ENCODE assay signal across 16 cellular contexts in genomic region chr16:12741176-12741575, GRCh38.
"Had no signal": no experiment of that assay in that cellular context is flagged by ENCODE, and none has a peak within 500 bp of the region (broad histone marks: within the 10 kb centered on the region; RNA-seq: fewer than 3 reads in every experiment).

No MANE protein-coding gene starts in this region.

- DNase-seq: KBM-7; MV-4-11; NCI-H1048; NCI-H1436; NCI-H187; NCI-H2029; NCI-H2081 treated with DMSO at 0.1 percent for 48 hours; NCI-H2227 treated with DMSO at 0.1 percent for 48 hours; NCI-H524; NCI-H526 treated with DMSO at 0.1 percent for 48 hours; NCI-H774; NK-92 treated with Interleukin-12 subunit alpha and Interleukin-12 subunit beta, amount 100 ng/mL, for 24 hours; PC-3; SHP77; SK-N-SH; SW 1271 had no signal
